Comparison of ENCODE assay signal across 8 cellular contexts in the genomic region with DNA sequence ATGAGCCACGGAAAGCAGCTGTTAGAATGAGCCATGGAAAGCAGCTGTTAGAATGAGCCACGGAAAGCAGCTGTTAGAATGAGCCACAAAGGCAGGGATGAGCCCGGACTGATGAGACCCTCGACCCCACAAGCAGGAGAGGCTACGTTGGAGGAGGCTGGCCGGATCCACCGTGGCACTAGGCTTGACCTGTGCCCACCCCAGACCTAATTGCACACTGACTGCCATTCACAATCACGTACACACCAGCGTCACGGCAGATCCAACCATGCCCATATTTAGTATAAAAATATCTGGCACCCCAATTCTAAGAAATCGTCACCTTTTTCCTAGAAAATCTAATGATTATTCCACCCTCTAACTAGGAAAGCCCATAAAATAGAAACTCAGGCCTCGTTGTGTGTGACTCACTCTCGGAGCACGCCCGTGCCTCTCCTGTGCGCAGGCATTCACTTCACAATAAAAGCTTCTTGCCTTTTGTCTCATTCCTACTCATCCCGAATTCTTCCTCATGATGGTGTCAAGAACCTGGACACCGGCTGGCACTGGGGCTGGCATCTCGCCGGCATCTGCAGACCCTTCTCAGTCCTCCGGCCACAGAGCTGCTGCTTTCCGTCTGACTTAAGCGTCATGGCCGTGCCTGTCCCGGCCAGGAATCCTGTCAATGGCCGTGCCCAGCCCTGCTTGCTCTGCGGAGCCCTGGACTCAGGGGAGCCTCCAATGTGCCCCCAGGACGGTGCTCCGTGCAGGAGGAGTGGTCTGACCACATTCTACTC. TPM values are rescaled to one million over a fixed set of nuclear protein-coding genes. Genes with fewer than 3 reads are reported as not detected.
DNase-seq lines count a peak whose midpoint lies in the region; ATAC-seq and TF ChIP-seq lines count a peak whose summit lies in the region.

No MANE protein-coding gene starts in this region.

- H3K27ac ChIP-seq in Panc1 (ENCODE audit: low read length) = peak overlapping the region; percentile 96

- peak; percentile 84 for DNase-seq in ELF-1 (ENCODE audit: low read depth, low spot score)
- DNase-seq in Panc1 (ENCODE audit: low read depth, low spot score) = no peak
- peak; percentile 46 for DNase-seq in fibroblast of gingiva (ENCODE audit: low read depth)
- DNase-seq in putamen (ENCODE audit: low spot score) = peak; percentile 61
- DNase-seq in NAMALWA (ENCODE audit: low spot score) = no peak
- no peak for DNase-seq in GDM1 (lab: John Stamatoyannopoulos, UW)
- DNase-seq in NCI-H2196 (lab: John Stamatoyannopoulos, UW; ENCODE audit: unreplicated experiment) = no peak

- POLR2A ChIA-PET in Panc1 (lab: Charles Lee) = interaction anchor here (0.6 kb wide), 2 partner anchors 174 to 459 kb away, joined by 4 to 8 read pairs; no protein-coding TSS in a partner anchor

- H3K27me3 ChIP-seq in Panc1 (ENCODE audit: control insufficient read depth, insufficient read depth, low read length) = no peaks in the 10 kb centered on the region

- intact Hi-C loops in Panc1 (cut with micrococcal nuclease; ENCODE audit: unreplicated experiment) = loop anchor here (5.0 kb wide), 1 partner anchor 97 kb away; no protein-coding TSS in a partner anchor

- peak; percentile 81 for ATAC-seq in Panc1
- ATAC-seq in HG03196 (IDR thresholded peaks at IDR 0.05; ENCODE audit: unreplicated experiment) = no peak

- CTCF ChIA-PET in Panc1 (lab: Charles Lee) = interaction anchor here (1.7 kb wide), 1 partner anchor 39 kb away, joined by 4 read pairs; no protein-coding TSS in a partner anchor

- no TSS peak for BruUV-seq in Panc1 (replicated peaks; lab: Mats Ljungman, UMichigan)

- in situ Hi-C loops in Panc1 (cut with HindIII; ENCODE audit: low pct_unique_long_range_greater_than_20kb, low sequenced_read_pairs) = no loop called here

- H3K4me3 ChIP-seq in Panc1 (ENCODE audit: low read depth in 2 of 2, low read length in 2 of 2) = peak overlapping the region; percentile 35 to 62

- H3K36me3 ChIP-seq in Panc1 (ENCODE audit: control insufficient read depth, insufficient read depth, low read length) = no peaks in the 10 kb centered on the region

- H3K4me1 ChIP-seq in Panc1 (ENCODE audit: control insufficient read depth, insufficient read depth, low read length) = peaks cover 56% of the 10 kb centered on the region

- H3K9me3 ChIP-seq in Panc1 (ENCODE audit: control insufficient read depth, insufficient read depth, low read depth, low read length) = no peaks in the 10 kb centered on the region

- TF ChIP-seq CTCF in Panc1 (IDR thresholded peaks at IDR 0.05) = no peak

RNA-seq across cellular contexts. Expression of gene SECTM1, which starts 5.5 kb away (rescaled TPM):
- 5.4 TPM for total RNA-seq in Panc1 (2021; ENCODE audit: unreplicated experiment)
- polyA plus RNA-seq in Panc1 (2012; ENCODE audit: insufficient read length) = 7.3 TPM

RNA-seq across cellular contexts. Expression of gene TEX19, which starts 20.0 kb away (rescaled TPM):
- 0.21 TPM for total RNA-seq in Panc1 (2021; ENCODE audit: unreplicated experiment)
- not detected for polyA plus RNA-seq in Panc1 (2012; ENCODE audit: insufficient read length)

RNA-seq across cellular contexts. Expression of gene CD7, which starts 21.6 kb away (rescaled TPM):
- 0.77 TPM for total RNA-seq in Panc1 (2021; ENCODE audit: unreplicated experiment)
- polyA plus RNA-seq in Panc1 (2012; ENCODE audit: insufficient read length) = 0.27 TPM

RNA-seq across cellular contexts. Expression of gene UTS2R, which starts 32.5 kb away (rescaled TPM):
- 0.39 TPM for total RNA-seq in Panc1 (2021; ENCODE audit: unreplicated experiment)
- polyA plus RNA-seq in Panc1 (2012; ENCODE audit: insufficient read length) = 0.16 TPM

Comparison
In these comparisons a context has a peak if more than half of its experiments do, and no peak if none do; other contexts are left out.
1. DNase-seq: peak in ELF-1 (single experiment), fibroblast of gingiva (single experiment) and putamen (single experiment); none in Panc1 (single experiment), NAMALWA (single experiment), GDM1 (single experiment) and NCI-H2196 (single experiment).